In genomic region chr18:3084206-3084605, GRCh38 we compare ENCODE assay signal across 19 cellular contexts.
"Had no signal": no experiment of that assay in that cellular context is flagged by ENCODE, and none has a peak within 500 bp of the region (broad histone marks: within the 10 kb centered on the region; RNA-seq: fewer than 3 reads in every experiment).

No MANE protein-coding gene starts in this region.

- H3K4me1 ChIP-seq: heart left ventricle had no signal

- H3K9me3 ChIP-seq: heart left ventricle, pancreas had no signal

- H3K4me2 ChIP-seq: smooth muscle cell had no signal

- H3K27ac ChIP-seq: heart left ventricle, pancreas had no signal

- DNase-seq: effector memory CD8-positive, alpha-beta T cell; erythroblast; foreskin melanocyte; heart left ventricle; hypothalamus; kidney glomerular epithelial cell; mesendoderm; naive thymus-derived CD4-positive, alpha-beta T cell; occipital lobe; pancreas; right cardiac atrium; stimulated activated CD4-positive, alpha-beta T cell treated with anti-CD3 and anti-CD28 coated beads, Interleukin-2, amount 100 ng/mL, for 48 hours; stimulated activated naive CD4-positive, alpha-beta T cell treated with Interleukin-2 at 50 U/mL for 16 hours; trophoblast cell had no signal

- FAIRE-seq: islet of Langerhans, pancreas, urothelium cell line had no signal

- H3K4me3 ChIP-seq: heart left ventricle, pancreas, smooth muscle cell had no signal

- ATAC-seq: effector memory CD8-positive, alpha-beta T cell; heart left ventricle; naive thymus-derived CD4-positive, alpha-beta T cell; pancreas; right cardiac atrium had no signal

- H3K9me3 Mint-ChIP-seq: effector memory CD8-positive, alpha-beta T cell; naive thymus-derived CD4-positive, alpha-beta T cell; neural crest cell had no signal

- H3K27me3 Mint-ChIP-seq: effector memory CD8-positive, alpha-beta T cell; progenitor cell of endocrine pancreas had no signal

- H3K27ac Mint-ChIP-seq: effector memory CD8-positive, alpha-beta T cell; progenitor cell of endocrine pancreas had no signal

- H3K4me3 Mint-ChIP-seq: effector memory CD8-positive, alpha-beta T cell; naive thymus-derived CD4-positive, alpha-beta T cell; neural crest cell had no signal

- H3K36me3 ChIP-seq: pancreas had no signal

- H3K27me3 ChIP-seq: heart left ventricle, pancreas had no signal
